In the genomic region with DNA sequence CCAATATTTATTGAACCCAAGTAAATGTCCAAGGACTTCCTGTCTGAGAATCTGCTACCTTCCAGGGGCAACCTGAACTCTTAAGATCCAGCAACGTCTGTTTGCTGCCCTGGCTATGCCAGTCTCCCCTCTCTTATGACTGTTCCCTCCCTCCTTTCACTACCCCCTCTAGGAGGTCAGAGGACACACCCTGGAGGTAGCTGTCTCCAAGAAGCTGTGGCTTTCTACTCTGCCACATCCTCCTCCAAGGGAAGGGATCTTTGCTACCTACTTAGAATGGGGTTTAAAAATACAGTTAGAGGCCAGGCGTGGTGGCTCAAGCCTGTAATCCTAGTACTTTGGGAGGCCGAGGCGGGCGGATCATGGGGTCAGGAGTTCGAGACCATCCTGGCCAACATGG, we compare ENCODE assay signal across 23 cellular contexts. TPM values are rescaled to one million over a fixed set of nuclear protein-coding genes. Genes with fewer than 3 reads are reported as not detected.
"Had no signal": no experiment of that assay in that cellular context is flagged by ENCODE, and none has a peak within 500 bp of the region (broad histone marks: within the 10 kb centered on the region; RNA-seq: fewer than 3 reads in every experiment).

No MANE protein-coding gene starts in this region.

- H3K36me3 ChIP-seq: breast epithelium, SJSA1 had no signal

- H3K4me3 Mint-ChIP-seq: activated naive CD4-positive, alpha-beta T cell treated with anti-CD3 and anti-CD28 coated beads for 36 hours; activated T-cell treated with anti-CD3 and anti-CD28 coated beads, Interleukin-2, amount 50 U/mL, for 4 hours; central memory CD8-positive, alpha-beta T cell; T-helper 17 cell had no signal

- H3K9me3 ChIP-seq: breast epithelium, SJSA1 had no signal

- H3K4me3 ChIP-seq: breast epithelium, K562, SJSA1 had no signal

- H3K27ac ChIP-seq: breast epithelium, SJSA1, VCaP had no signal

- H3K27ac Mint-ChIP-seq: activated naive CD4-positive, alpha-beta T cell treated with anti-CD3 and anti-CD28 coated beads for 36 hours; T-helper 17 cell had no signal

- H3K9me3 Mint-ChIP-seq: activated naive CD4-positive, alpha-beta T cell treated with anti-CD3 and anti-CD28 coated beads for 36 hours; activated T-cell treated with anti-CD3 and anti-CD28 coated beads, Interleukin-2, amount 50 U/mL, for 4 hours; central memory CD8-positive, alpha-beta T cell had no signal

- H3K4me1 ChIP-seq: breast epithelium, SJSA1 had no signal

- H3K27me3 ChIP-seq: breast epithelium, SJSA1 had no signal

- DNase-seq: activated CD4-positive, alpha-beta T cell treated with anti-CD3 and anti-CD28 coated beads, Interleukin-2, amount 50 U/mL, for 48 hours; activated CD4-positive, CD25-positive, alpha-beta regulatory T cell; activated effector memory CD4-positive, alpha-beta T cell treated with anti-CD3 and anti-CD28 coated beads, Interleukin-2, amount 50 U/mL, for 16 hours; activated naive CD4-positive, alpha-beta T cell treated with anti-CD3 and anti-CD28 coated beads for 36 hours; activated T-cell treated with anti-CD3 and anti-CD28 coated beads, Interleukin-2, amount 50 U/mL, for 4 hours; aorta; Karpas-422; MM.1S; NCI-H1105; NCI-H1436; NCI-H1694 treated with DMSO at 0.1 percent for 48 hours; NCI-H2029 treated with DMSO at 0.1 percent for 48 hours; NCI-H524; PC-3; SHP77; SW 1271; T-helper 17 cell; T1000 had no signal

RNA-seq across cellular contexts. Expression of gene SMPDL3B, which starts 3.6 kb away (rescaled TPM):
- total RNA-seq: T-helper 17 cell had no signal
